17 cellular contexts compared by ENCODE assay signal in genomic region chr11:63906087-63906486, GRCh38. TPM values are rescaled to one million over a fixed set of nuclear protein-coding genes. Genes with fewer than 3 reads are reported as not detected.
A peak's percentile ranks its signal among the peaks of the same experiment; 100 is the strongest.
DNase-seq lines count a peak whose midpoint lies in the region; ATAC-seq and TF ChIP-seq lines count a peak whose summit lies in the region.
"Had no signal": no experiment of that assay in that cellular context is flagged by ENCODE, and none has a peak within 500 bp of the region (broad histone marks: within the 10 kb centered on the region; RNA-seq: fewer than 3 reads in every experiment).

No MANE protein-coding gene starts in this region.

- H3K27me3 Mint-ChIP-seq in activated CD8-positive, alpha-beta T cell treated with anti-CD3 and anti-CD28 coated beads for 36 hours, result no peaks in the 10 kb centered on the region
- H3K27me3 Mint-ChIP-seq in activated CD8-positive, alpha-beta T cell treated with anti-CD3 and anti-CD28 coated beads, Interleukin-2, amount 10 ng/mL, durations not matched to agents 7 days and 5 days (ENCODE audit: low read depth), result no peaks in the 10 kb centered on the region
- no peaks in the 10 kb centered on the region for H3K27me3 Mint-ChIP-seq in T-helper 17 cell
- no peaks in the 10 kb centered on the region for H3K27me3 Mint-ChIP-seq in effector memory CD8-positive, alpha-beta T cell
- H3K27me3 Mint-ChIP-seq: CD4-positive, CD25-positive, alpha-beta regulatory T cell; IgD-negative memory B cell had no signal

- CTCF ChIA-PET in activated CD8-positive, alpha-beta T cell treated with anti-CD3 and anti-CD28 coated beads for 36 hours (lab: Charles Lee), result interaction anchor here (0.9 to 2.4 kb wide), 15 partner anchors 9 to 137 kb away, joined by 3 to 38 read pairs (median 4); partner anchors contain the start of genes MARK2 and RCOR2
- CTCF ChIA-PET in activated CD8-positive, alpha-beta T cell treated with anti-CD3 and anti-CD28 coated beads, Interleukin-2, amount 10 ng/mL, durations not matched to agents 7 days and 5 days (lab: Charles Lee), result interaction anchor here (0.7 to 2.1 kb wide), 10 partner anchors 9 to 69 kb away, joined by 3 to 44 read pairs (median 4); partner anchors contain the start of genes MARK2 and RCOR2

- TF ChIP-seq CTCF in activated CD8-positive, alpha-beta T cell treated with anti-CD3 and anti-CD28 coated beads for 36 hours (IDR thresholded peaks at IDR 0.05), result no peak

- no peaks in the 10 kb centered on the region for H3K9me3 Mint-ChIP-seq in activated CD8-positive, alpha-beta T cell treated with anti-CD3 and anti-CD28 coated beads for 36 hours
- no peaks in the 10 kb centered on the region for H3K9me3 Mint-ChIP-seq in activated CD8-positive, alpha-beta T cell treated with anti-CD3 and anti-CD28 coated beads, Interleukin-2, amount 10 ng/mL, durations not matched to agents 7 days and 5 days (ENCODE audit: insufficient read depth)
- H3K9me3 Mint-ChIP-seq in effector memory CD8-positive, alpha-beta T cell, result no peaks in the 10 kb centered on the region
- no peaks in the 10 kb centered on the region for H3K9me3 Mint-ChIP-seq in stimulated activated effector memory CD8-positive, alpha-beta T cell treated with anti-CD3 and anti-CD28 coated beads, Interleukin-12 subunit alpha, Interleukin-12 subunit beta, amount 100 ng/mL, for 72 hours
- H3K9me3 Mint-ChIP-seq: CD4-positive, CD25-positive, alpha-beta regulatory T cell; IgD-negative memory B cell had no signal

- intact Hi-C loops in activated CD8-positive, alpha-beta T cell treated with anti-CD3 and anti-CD28 coated beads for 36 hours (cut with micrococcal nuclease), result no loop called here

- POLR2A ChIA-PET in activated CD8-positive, alpha-beta T cell treated with anti-CD3 and anti-CD28 coated beads for 36 hours (lab: Charles Lee), result interaction anchor here (1.5 kb wide), 1 partner anchor 68 kb away, joined by 9 read pairs; no protein-coding TSS in a partner anchor
- POLR2A ChIA-PET in activated CD8-positive, alpha-beta T cell treated with anti-CD3 and anti-CD28 coated beads, Interleukin-2, amount 10 ng/mL, durations not matched to agents 7 days and 5 days (lab: Charles Lee), result interaction anchor here (1.5 kb wide), 1 partner anchor 67 kb away, joined by 5 read pairs; the partner anchor contains the start of gene MARK2

- H3K4me3 Mint-ChIP-seq in activated CD8-positive, alpha-beta T cell treated with anti-CD3 and anti-CD28 coated beads for 36 hours, result no peak overlapping the region
- H3K4me3 Mint-ChIP-seq in activated CD8-positive, alpha-beta T cell treated with anti-CD3 and anti-CD28 coated beads, Interleukin-2, amount 10 ng/mL, durations not matched to agents 7 days and 5 days, result no peak overlapping the region
- H3K4me3 Mint-ChIP-seq in T-helper 17 cell, result no peak overlapping the region
- H3K4me3 Mint-ChIP-seq in effector memory CD8-positive, alpha-beta T cell, result no peak overlapping the region
- no peak overlapping the region for H3K4me3 Mint-ChIP-seq in stimulated activated effector memory CD8-positive, alpha-beta T cell treated with anti-CD3 and anti-CD28 coated beads, Interleukin-12 subunit alpha, Interleukin-12 subunit beta, amount 100 ng/mL, for 72 hours
- H3K4me3 Mint-ChIP-seq: CD4-positive, CD25-positive, alpha-beta regulatory T cell; IgD-negative memory B cell had no signal

- no peak overlapping the region for H3K27ac Mint-ChIP-seq in activated CD8-positive, alpha-beta T cell treated with anti-CD3 and anti-CD28 coated beads for 36 hours
- no peak overlapping the region for H3K27ac Mint-ChIP-seq in activated CD8-positive, alpha-beta T cell treated with anti-CD3 and anti-CD28 coated beads, Interleukin-2, amount 10 ng/mL, durations not matched to agents 7 days and 5 days
- peak overlapping the region; percentile 49 for H3K27ac Mint-ChIP-seq in T-helper 17 cell
- peak overlapping the region; percentile 46 to 78 for H3K27ac Mint-ChIP-seq in effector memory CD8-positive, alpha-beta T cell
- peak overlapping the region; percentile 65 for H3K27ac Mint-ChIP-seq in stimulated activated effector memory CD8-positive, alpha-beta T cell treated with anti-CD3 and anti-CD28 coated beads, Interleukin-12 subunit alpha, Interleukin-12 subunit beta, amount 100 ng/mL, for 72 hours
- H3K27ac Mint-ChIP-seq: IgD-negative memory B cell had no signal

- H3K4me1 Mint-ChIP-seq in activated CD8-positive, alpha-beta T cell treated with anti-CD3 and anti-CD28 coated beads for 36 hours (ENCODE audit: low read depth), result peaks cover 2% of the 10 kb centered on the region
- peaks cover 3% of the 10 kb centered on the region for H3K4me1 Mint-ChIP-seq in activated CD8-positive, alpha-beta T cell treated with anti-CD3 and anti-CD28 coated beads, Interleukin-2, amount 10 ng/mL, durations not matched to agents 7 days and 5 days (ENCODE audit: low read depth)
- H3K4me1 Mint-ChIP-seq in T-helper 17 cell, result peaks cover 7% of the 10 kb centered on the region
- H3K4me1 Mint-ChIP-seq in effector memory CD8-positive, alpha-beta T cell (ENCODE audit: low read depth in 2 of 2), result peaks cover 4 to 8% of the 10 kb centered on the region in 2 donors
- no peaks in the 10 kb centered on the region for H3K4me1 Mint-ChIP-seq in stimulated activated effector memory CD8-positive, alpha-beta T cell treated with anti-CD3 and anti-CD28 coated beads, Interleukin-12 subunit alpha, Interleukin-12 subunit beta, amount 100 ng/mL, for 72 hours

- no peak for DNase-seq in activated CD8-positive, alpha-beta T cell treated with anti-CD3 and anti-CD28 coated beads for 36 hours
- no peak for DNase-seq in activated CD8-positive, alpha-beta T cell treated with anti-CD3 and anti-CD28 coated beads, Interleukin-2, amount 10 ng/mL, durations not matched to agents 7 days and 5 days
- no peak for DNase-seq in T-helper 17 cell
- DNase-seq in effector memory CD8-positive, alpha-beta T cell, result no peak
- DNase-seq in stimulated activated effector memory CD8-positive, alpha-beta T cell treated with anti-CD3 and anti-CD28 coated beads, Interleukin-12 subunit alpha, Interleukin-12 subunit beta, amount 100 ng/mL, for 72 hours (ENCODE audit: low spot score in 2 of 2), result no peak
- no peak for DNase-seq in NCI-H146 treated with DMSO at 0.1 percent for 48 hours (lab: John Stamatoyannopoulos, UW; ENCODE audit: unreplicated experiment)
- DNase-seq in NCI-H128 (lab: John Stamatoyannopoulos, UW; ENCODE audit: unreplicated experiment), result no peak
- DNase-seq: HCEC 1CT, MG63, NCI-H1048, NCI-H1694 treated with DMSO at 0.1 percent for 48 hours, NCI-H510A treated with DMSO at 0.1 percent for 48 hours, NCI-H774 had no signal

- peak; percentile 15 for ATAC-seq in activated CD8-positive, alpha-beta T cell treated with anti-CD3 and anti-CD28 coated beads for 36 hours
- ATAC-seq in activated CD8-positive, alpha-beta T cell treated with anti-CD3 and anti-CD28 coated beads, Interleukin-2, amount 10 ng/mL, durations not matched to agents 7 days and 5 days, result no peak
- no peak for ATAC-seq in T-helper 17 cell
- ATAC-seq in effector memory CD8-positive, alpha-beta T cell (replicated peaks), result no peak
- no peak for ATAC-seq in stimulated activated effector memory CD8-positive, alpha-beta T cell treated with anti-CD3 and anti-CD28 coated beads, Interleukin-12 subunit alpha, Interleukin-12 subunit beta, amount 100 ng/mL, for 72 hours
- ATAC-seq in GM18858 (IDR thresholded peaks at IDR 0.05; ENCODE audit: unreplicated experiment), result no peak

- no peaks in the 10 kb centered on the region for H3K9me3 ChIP-seq in T-helper 17 cell (ENCODE audit: control insufficient read depth, low read length, poor library complexity, severe bottlenecking)
- H3K9me3 ChIP-seq: Caco-2, MG63 had no signal

- H3K36me3 Mint-ChIP-seq in activated CD8-positive, alpha-beta T cell treated with anti-CD3 and anti-CD28 coated beads for 36 hours (ENCODE audit: low read depth), result peaks cover 42% of the 10 kb centered on the region
- peaks cover 47% of the 10 kb centered on the region for H3K36me3 Mint-ChIP-seq in activated CD8-positive, alpha-beta T cell treated with anti-CD3 and anti-CD28 coated beads, Interleukin-2, amount 10 ng/mL, durations not matched to agents 7 days and 5 days (ENCODE audit: low read depth)
- peaks cover 8% of the 10 kb centered on the region for H3K36me3 Mint-ChIP-seq in T-helper 17 cell (ENCODE audit: low read depth)
- peaks cover 70% of the 10 kb centered on the region for H3K36me3 Mint-ChIP-seq in effector memory CD8-positive, alpha-beta T cell (ENCODE audit: insufficient read depth)
- peaks cover 98% of the 10 kb centered on the region for H3K36me3 Mint-ChIP-seq in stimulated activated effector memory CD8-positive, alpha-beta T cell treated with anti-CD3 and anti-CD28 coated beads, Interleukin-12 subunit alpha, Interleukin-12 subunit beta, amount 100 ng/mL, for 72 hours

RNA-seq across cellular contexts. Expression of gene RCOR2, which starts 10.9 kb away (rescaled TPM):
- 1 to 10 TPM in 1 of 2 experiments, under 1 TPM in 1; 0.61 to 2.1 TPM for total RNA-seq in activated CD8-positive, alpha-beta T cell treated with anti-CD3 and anti-CD28 coated beads for 36 hours
- under 1 TPM; 0.55 to 0.60 TPM for total RNA-seq in activated CD8-positive, alpha-beta T cell treated with anti-CD3 and anti-CD28 coated beads, Interleukin-2, amount 10 ng/mL, durations not matched to agents 7 days and 5 days
- total RNA-seq in T-helper 17 cell, result not detected
- total RNA-seq: CD4-positive, CD25-positive, alpha-beta regulatory T cell had no signal

RNA-seq across cellular contexts. Expression of gene NAA40, which starts 32.7 kb away (rescaled TPM):
- total RNA-seq in activated CD8-positive, alpha-beta T cell treated with anti-CD3 and anti-CD28 coated beads for 36 hours, result 10 to 100 TPM; 18.5 to 20.5 TPM
- 10 to 100 TPM; 42.6 to 44.9 TPM for total RNA-seq in activated CD8-positive, alpha-beta T cell treated with anti-CD3 and anti-CD28 coated beads, Interleukin-2, amount 10 ng/mL, durations not matched to agents 7 days and 5 days
- 10 to 100 TPM; 16.6 to 19.3 TPM for total RNA-seq in T-helper 17 cell

Comparison
In these comparisons a context has a peak if more than half of its experiments do, and no peak if none do; other contexts are left out.
1. H3K27ac Mint-ChIP-seq: peak in T-helper 17 cell (single experiment), effector memory CD8-positive, alpha-beta T cell (2 of 2) and stimulated activated effector memory CD8-positive, alpha-beta T cell treated with anti-CD3 and anti-CD28 coated beads, Interleukin-12 subunit alpha, Interleukin-12 subunit beta, amount 100 ng/mL, for 72 hours (single experiment); none in activated CD8-positive, alpha-beta T cell treated with anti-CD3 and anti-CD28 coated beads for 36 hours (single experiment) and activated CD8-positive, alpha-beta T cell treated with anti-CD3 and anti-CD28 coated beads, Interleukin-2, amount 10 ng/mL, durations not matched to agents 7 days and 5 days (single experiment).